ENCODE assay signal across 1 cellular context in the genomic region with DNA sequence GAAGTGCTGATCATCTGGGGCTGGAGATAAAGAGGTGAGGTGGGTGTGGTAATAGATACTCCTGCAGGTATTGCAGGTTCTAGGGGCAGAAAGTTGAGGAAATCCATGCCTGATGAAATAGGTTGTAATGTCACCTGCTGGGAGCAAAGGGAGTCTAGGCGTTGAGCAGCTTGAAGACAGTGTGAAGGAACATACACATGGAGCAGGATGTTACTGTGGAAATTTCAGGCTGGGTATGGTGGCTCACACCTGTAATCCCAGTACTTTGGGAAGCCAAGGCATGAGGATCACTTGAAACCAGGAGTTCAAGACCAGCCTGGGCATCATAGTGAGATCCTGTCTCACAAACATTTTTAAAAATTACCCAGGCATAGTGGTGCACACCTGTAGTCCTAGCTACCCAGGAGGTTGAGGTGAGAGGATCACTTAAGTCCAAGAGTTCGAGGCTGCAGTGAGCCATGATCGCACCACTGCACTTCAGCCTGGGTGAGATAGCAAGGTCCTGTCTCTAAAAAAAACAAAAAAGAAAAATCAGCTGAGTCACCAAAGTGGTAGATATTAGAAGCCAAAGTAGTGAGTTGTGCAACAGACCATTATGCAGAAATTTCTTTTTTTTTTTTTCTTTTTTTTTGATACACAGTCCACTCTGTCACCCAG.
TF ChIP-seq lines count a peak whose summit lies in the region.

No MANE protein-coding gene starts in this region.

TF ChIP-seq in K562, 482 proteins besides CTCF, POLR2A, EP300 and RAD21 (continued from another document):
- TF ChIP-seq, protein P1, sequence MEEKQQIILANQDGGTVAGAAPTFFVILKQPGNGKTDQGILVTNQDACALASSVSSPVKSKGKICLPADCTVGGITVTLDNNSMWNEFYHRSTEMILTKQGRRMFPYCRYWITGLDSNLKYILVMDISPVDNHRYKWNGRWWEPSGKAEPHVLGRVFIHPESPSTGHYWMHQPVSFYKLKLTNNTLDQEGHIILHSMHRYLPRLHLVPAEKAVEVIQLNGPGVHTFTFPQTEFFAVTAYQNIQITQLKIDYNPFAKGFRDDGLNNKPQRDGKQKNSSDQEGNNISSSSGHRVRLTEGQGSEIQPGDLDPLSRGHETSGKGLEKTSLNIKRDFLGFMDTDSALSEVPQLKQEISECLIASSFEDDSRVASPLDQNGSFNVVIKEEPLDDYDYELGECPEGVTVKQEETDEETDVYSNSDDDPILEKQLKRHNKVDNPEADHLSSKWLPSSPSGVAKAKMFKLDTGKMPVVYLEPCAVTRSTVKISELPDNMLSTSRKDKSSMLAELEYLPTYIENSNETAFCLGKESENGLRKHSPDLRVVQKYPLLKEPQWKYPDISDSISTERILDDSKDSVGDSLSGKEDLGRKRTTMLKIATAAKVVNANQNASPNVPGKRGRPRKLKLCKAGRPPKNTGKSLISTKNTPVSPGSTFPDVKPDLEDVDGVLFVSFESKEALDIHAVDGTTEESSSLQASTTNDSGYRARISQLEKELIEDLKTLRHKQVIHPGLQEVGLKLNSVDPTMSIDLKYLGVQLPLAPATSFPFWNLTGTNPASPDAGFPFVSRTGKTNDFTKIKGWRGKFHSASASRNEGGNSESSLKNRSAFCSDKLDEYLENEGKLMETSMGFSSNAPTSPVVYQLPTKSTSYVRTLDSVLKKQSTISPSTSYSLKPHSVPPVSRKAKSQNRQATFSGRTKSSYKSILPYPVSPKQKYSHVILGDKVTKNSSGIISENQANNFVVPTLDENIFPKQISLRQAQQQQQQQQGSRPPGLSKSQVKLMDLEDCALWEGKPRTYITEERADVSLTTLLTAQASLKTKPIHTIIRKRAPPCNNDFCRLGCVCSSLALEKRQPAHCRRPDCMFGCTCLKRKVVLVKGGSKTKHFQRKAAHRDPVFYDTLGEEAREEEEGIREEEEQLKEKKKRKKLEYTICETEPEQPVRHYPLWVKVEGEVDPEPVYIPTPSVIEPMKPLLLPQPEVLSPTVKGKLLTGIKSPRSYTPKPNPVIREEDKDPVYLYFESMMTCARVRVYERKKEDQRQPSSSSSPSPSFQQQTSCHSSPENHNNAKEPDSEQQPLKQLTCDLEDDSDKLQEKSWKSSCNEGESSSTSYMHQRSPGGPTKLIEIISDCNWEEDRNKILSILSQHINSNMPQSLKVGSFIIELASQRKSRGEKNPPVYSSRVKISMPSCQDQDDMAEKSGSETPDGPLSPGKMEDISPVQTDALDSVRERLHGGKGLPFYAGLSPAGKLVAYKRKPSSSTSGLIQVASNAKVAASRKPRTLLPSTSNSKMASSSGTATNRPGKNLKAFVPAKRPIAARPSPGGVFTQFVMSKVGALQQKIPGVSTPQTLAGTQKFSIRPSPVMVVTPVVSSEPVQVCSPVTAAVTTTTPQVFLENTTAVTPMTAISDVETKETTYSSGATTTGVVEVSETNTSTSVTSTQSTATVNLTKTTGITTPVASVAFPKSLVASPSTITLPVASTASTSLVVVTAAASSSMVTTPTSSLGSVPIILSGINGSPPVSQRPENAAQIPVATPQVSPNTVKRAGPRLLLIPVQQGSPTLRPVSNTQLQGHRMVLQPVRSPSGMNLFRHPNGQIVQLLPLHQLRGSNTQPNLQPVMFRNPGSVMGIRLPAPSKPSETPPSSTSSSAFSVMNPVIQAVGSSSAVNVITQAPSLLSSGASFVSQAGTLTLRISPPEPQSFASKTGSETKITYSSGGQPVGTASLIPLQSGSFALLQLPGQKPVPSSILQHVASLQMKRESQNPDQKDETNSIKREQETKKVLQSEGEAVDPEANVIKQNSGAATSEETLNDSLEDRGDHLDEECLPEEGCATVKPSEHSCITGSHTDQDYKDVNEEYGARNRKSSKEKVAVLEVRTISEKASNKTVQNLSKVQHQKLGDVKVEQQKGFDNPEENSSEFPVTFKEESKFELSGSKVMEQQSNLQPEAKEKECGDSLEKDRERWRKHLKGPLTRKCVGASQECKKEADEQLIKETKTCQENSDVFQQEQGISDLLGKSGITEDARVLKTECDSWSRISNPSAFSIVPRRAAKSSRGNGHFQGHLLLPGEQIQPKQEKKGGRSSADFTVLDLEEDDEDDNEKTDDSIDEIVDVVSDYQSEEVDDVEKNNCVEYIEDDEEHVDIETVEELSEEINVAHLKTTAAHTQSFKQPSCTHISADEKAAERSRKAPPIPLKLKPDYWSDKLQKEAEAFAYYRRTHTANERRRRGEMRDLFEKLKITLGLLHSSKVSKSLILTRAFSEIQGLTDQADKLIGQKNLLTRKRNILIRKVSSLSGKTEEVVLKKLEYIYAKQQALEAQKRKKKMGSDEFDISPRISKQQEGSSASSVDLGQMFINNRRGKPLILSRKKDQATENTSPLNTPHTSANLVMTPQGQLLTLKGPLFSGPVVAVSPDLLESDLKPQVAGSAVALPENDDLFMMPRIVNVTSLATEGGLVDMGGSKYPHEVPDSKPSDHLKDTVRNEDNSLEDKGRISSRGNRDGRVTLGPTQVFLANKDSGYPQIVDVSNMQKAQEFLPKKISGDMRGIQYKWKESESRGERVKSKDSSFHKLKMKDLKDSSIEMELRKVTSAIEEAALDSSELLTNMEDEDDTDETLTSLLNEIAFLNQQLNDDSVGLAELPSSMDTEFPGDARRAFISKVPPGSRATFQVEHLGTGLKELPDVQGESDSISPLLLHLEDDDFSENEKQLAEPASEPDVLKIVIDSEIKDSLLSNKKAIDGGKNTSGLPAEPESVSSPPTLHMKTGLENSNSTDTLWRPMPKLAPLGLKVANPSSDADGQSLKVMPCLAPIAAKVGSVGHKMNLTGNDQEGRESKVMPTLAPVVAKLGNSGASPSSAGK (IDR thresholded peaks at IDR 0.05), result peak; percentile 83
- TF ChIP-seq, protein P2, sequence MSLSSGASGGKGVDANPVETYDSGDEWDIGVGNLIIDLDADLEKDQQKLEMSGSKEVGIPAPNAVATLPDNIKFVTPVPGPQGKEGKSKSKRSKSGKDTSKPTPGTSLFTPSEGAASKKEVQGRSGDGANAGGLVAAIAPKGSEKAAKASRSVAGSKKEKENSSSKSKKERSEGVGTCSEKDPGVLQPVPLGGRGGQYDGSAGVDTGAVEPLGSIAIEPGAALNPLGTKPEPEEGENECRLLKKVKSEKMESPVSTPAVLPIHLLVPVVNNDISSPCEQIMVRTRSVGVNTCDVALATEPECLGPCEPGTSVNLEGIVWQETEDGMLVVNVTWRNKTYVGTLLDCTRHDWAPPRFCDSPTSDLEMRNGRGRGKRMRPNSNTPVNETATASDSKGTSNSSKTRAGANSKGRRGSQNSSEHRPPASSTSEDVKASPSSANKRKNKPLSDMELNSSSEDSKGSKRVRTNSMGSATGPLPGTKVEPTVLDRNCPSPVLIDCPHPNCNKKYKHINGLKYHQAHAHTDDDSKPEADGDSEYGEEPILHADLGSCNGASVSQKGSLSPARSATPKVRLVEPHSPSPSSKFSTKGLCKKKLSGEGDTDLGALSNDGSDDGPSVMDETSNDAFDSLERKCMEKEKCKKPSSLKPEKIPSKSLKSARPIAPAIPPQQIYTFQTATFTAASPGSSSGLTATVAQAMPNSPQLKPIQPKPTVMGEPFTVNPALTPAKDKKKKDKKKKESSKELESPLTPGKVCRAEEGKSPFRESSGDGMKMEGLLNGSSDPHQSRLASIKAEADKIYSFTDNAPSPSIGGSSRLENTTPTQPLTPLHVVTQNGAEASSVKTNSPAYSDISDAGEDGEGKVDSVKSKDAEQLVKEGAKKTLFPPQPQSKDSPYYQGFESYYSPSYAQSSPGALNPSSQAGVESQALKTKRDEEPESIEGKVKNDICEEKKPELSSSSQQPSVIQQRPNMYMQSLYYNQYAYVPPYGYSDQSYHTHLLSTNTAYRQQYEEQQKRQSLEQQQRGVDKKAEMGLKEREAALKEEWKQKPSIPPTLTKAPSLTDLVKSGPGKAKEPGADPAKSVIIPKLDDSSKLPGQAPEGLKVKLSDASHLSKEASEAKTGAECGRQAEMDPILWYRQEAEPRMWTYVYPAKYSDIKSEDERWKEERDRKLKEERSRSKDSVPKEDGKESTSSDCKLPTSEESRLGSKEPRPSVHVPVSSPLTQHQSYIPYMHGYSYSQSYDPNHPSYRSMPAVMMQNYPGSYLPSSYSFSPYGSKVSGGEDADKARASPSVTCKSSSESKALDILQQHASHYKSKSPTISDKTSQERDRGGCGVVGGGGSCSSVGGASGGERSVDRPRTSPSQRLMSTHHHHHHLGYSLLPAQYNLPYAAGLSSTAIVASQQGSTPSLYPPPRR (CRISPR knock-in tag; IDR thresholded peaks at IDR 0.05; ENCODE audit: borderline replicate concordance), result no peak
- TF ChIP-seq ZNF121 (CRISPR knock-in tag; conservative IDR thresholded peaks at IDR 0.05), result peak; percentile 10; the same call in 1 of the 2 replicates
- TF ChIP-seq, protein P3, sequence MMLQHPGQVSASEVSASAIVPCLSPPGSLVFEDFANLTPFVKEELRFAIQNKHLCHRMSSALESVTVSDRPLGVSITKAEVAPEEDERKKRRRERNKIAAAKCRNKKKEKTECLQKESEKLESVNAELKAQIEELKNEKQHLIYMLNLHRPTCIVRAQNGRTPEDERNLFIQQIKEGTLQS (IDR thresholded peaks at IDR 0.05), result peak; percentile 54; the same call in 1 of the 2 replicates
- TF ChIP-seq, protein P3 (CRISPR knock-in tag; conservative IDR thresholded peaks at IDR 0.05), result no peak
- no peak for TF ChIP-seq RAD51 (IDR thresholded peaks at IDR 0.05; ENCODE audit: borderline replicate concordance, low read depth)
- TF ChIP-seq ADNP (tag; IDR thresholded peaks at IDR 0.05), result peak; percentile 83
- peak; percentile 95 for TF ChIP-seq MAFG (tag; conservative IDR thresholded peaks at IDR 0.05)
- TF ChIP-seq PML (IDR thresholded peaks at IDR 0.05; ENCODE audit: low read length), result no peak
- peak; percentile 93 for TF ChIP-seq L3MBTL2 (IDR thresholded peaks at IDR 0.05)
- TF ChIP-seq BACH1 (tag; IDR thresholded peaks at IDR 0.05), result peak; percentile 95
- TF ChIP-seq TRIM24 (IDR thresholded peaks at IDR 0.05), result peak; percentile 94 to 96
- TF ChIP-seq NR2C1 (IDR thresholded peaks at IDR 0.05), result no peak
- peak; percentile 41; the same call in 1 of the 2 replicates for TF ChIP-seq NR2C1 (tag; IDR thresholded peaks at IDR 0.05)
- TF ChIP-seq MAFF (IDR thresholded peaks at IDR 0.05; ENCODE audit: low read length), result peak; percentile 79
- TF ChIP-seq POLR2G (IDR thresholded peaks at IDR 0.05; ENCODE audit: low read depth, low read length), result no peak
- TF ChIP-seq CTBP1 (IDR thresholded peaks at IDR 0.05; ENCODE audit: borderline replicate concordance), result peak; percentile 93
- no peak for TF ChIP-seq XRCC4 (IDR thresholded peaks at IDR 0.05; ENCODE audit: extremely low read depth, insufficient read depth, insufficient read length)
